Comparison of ENCODE assay signal across 10 cellular contexts in the genomic region with DNA sequence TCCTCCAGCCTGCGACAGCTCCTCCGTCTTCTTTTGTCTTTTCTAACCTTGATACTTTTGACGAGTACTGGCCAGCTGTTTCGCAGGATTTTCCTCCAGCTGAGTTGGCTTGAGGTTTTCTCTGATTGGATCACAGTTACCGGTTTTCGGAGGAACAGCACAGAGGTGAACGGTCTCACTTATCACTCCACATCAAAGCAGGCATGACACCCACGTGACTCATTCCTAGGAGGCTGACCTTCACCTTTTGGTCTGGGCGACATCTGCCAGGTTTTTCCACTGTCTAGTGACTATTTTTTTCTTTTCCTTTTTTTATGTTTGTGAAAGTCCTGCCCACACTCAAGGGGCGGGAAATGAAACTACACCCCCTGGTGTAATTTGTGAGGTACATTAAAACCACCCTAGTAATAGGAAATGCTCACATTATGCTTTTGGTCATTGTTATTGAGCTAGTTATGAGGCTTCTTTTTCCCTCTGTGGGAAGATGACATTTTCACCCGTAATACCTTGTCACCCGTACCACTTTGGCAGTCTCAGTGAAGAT.
DNase-seq lines count a peak whose midpoint lies in the region; ATAC-seq and TF ChIP-seq lines count a peak whose summit lies in the region.
"Had no signal": no experiment of that assay in that cellular context is flagged by ENCODE, and none has a peak within 500 bp of the region (broad histone marks: within the 10 kb centered on the region; RNA-seq: fewer than 3 reads in every experiment).

No MANE protein-coding gene starts in this region.

- no peaks in the 10 kb centered on the region for H3K9me3 Mint-ChIP-seq in endodermal cell

- H3K27me3 ChIP-seq in endodermal cell (ENCODE audit: control insufficient read depth, insufficient read depth, low read length, poor library complexity, severe bottlenecking): peaks cover 4% of the 10 kb centered on the region

- no peak overlapping the region for H3K27ac Mint-ChIP-seq in endodermal cell

- ATAC-seq in HG03108 (IDR thresholded peaks at IDR 0.05; ENCODE audit: unreplicated experiment) (no peak), HG03439 (IDR thresholded peaks at IDR 0.05; ENCODE audit: unreplicated experiment) (no peak)

- no peaks in the 10 kb centered on the region for H3K36me3 ChIP-seq in endodermal cell (ENCODE audit: control insufficient read depth, insufficient read depth, low read length)

- no peak overlapping the region for H3K9ac ChIP-seq in endodermal cell (ENCODE audit: extremely low read depth, low read length, poor library complexity, severe bottlenecking)

- H3K9me3 ChIP-seq in endodermal cell (ENCODE audit: control insufficient read depth, low read length): no peaks in the 10 kb centered on the region

- peaks cover 11% of the 10 kb centered on the region for H3K27me3 Mint-ChIP-seq in endodermal cell (ENCODE audit: insufficient read depth)

- 64 to 78% methylated on average over 4 to 12 of the region's 12 CpGs for WGBS in endodermal cell (ENCODE audit: insufficient coverage in 1 of 2, insufficient read length in 1 of 2), 2 experiments

- TF ChIP-seq CTCF in GM13977 (IDR thresholded peaks at IDR 0.05; ENCODE audit: extremely low read depth, insufficient read depth, missing control alignments) (no peak), endodermal cell (conservative IDR thresholded peaks at IDR 0.05) (peak; percentile 33), foreskin fibroblast (IDR thresholded peaks at IDR 0.05; ENCODE audit: low read depth, low read length) (no peak)

- no peak overlapping the region for H3K4me3 Mint-ChIP-seq in endodermal cell

- H3K27ac ChIP-seq in endodermal cell (ENCODE audit: low read depth, low read length): no peak overlapping the region

- H3K4me1 ChIP-seq in endodermal cell (ENCODE audit: control insufficient read depth, insufficient read depth, low read length): no peaks in the 10 kb centered on the region

- no peaks in the 10 kb centered on the region for H3K36me3 Mint-ChIP-seq in endodermal cell (ENCODE audit: low read depth)

- H3K4me1 Mint-ChIP-seq in endodermal cell: peaks cover 5% of the 10 kb centered on the region

- in situ Hi-C loops in GM13977 (cut with MboI; ENCODE audit: low pct_unique_long_range_greater_than_20kb, low sequenced_read_pairs, unreplicated experiment): no loop called here

- DNase-seq in GM13977 (ENCODE audit: low spot score): peak; percentile 23
- peak; percentile 46 to 49 for DNase-seq in activated CD4-positive, alpha-beta T cell treated with anti-CD3 and anti-CD28 coated beads for 4 hours
- DNase-seq in endodermal cell: peak; percentile 43
- peak; percentile 39 for DNase-seq in stimulated activated CD4-positive, alpha-beta T cell treated with anti-CD3 and anti-CD28 coated beads, Interleukin-2, amount 100 ng/mL, for 4 hours (ENCODE audit: low read depth)
- DNase-seq in AML-193 (lab: John Stamatoyannopoulos, UW): no peak
- no peak for DNase-seq in foreskin fibroblast
- DNase-seq: MM.1S, posterior cingulate gyrus had no signal

- H3K4me3 ChIP-seq in endodermal cell (ENCODE audit: low read length): no peak overlapping the region
- H3K4me3 ChIP-seq in foreskin fibroblast (ENCODE audit: low read depth in 1 of 2, low read length in 2 of 2): no peak overlapping the region

Comparison
In these comparisons a context has a peak if more than half of its experiments do, and no peak if none do; other contexts are left out.
1. DNase-seq: peak in GM13977 (single experiment), activated CD4-positive, alpha-beta T cell treated with anti-CD3 and anti-CD28 coated beads for 4 hours (2 of 2), endodermal cell (single experiment) and stimulated activated CD4-positive, alpha-beta T cell treated with anti-CD3 and anti-CD28 coated beads, Interleukin-2, amount 100 ng/mL, for 4 hours (single experiment); none in AML-193 (0 of 2) and foreskin fibroblast (0 of 2).